In the genomic region with DNA sequence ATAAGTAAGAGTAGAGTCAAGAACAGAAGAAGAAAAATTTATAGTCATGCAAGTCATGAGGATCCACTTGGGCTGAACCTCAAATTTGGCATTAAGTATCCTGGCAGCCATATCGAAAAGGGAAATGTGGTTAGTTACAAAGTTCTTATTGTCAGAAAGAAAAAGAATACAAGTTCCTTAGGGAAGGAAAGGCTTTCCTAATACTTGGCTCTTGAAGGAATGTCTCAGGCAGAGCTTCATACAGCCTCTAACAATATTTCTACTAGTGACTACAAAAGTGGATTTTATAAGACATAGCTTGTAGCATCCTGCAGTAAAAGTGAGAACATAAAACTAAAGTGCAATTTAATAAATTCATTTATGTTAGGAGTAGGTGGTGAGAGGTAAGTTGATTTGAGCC, we compare ENCODE assay signal across 27 cellular contexts. TPM values are rescaled to one million over a fixed set of nuclear protein-coding genes. Genes with fewer than 3 reads are reported as not detected.
"Had no signal": no experiment of that assay in that cellular context is flagged by ENCODE, and none has a peak within 500 bp of the region (broad histone marks: within the 10 kb centered on the region; RNA-seq: fewer than 3 reads in every experiment).

No MANE protein-coding gene starts in this region.

- DNase-seq: activated B cell treated with CpG ODN at 0.5 μM for 24 hours; activated CD4-positive, alpha-beta T cell treated with anti-CD3 and anti-CD28 coated beads for 1 hour; activated CD4-positive, alpha-beta T cell treated with anti-CD3 and anti-CD28 coated beads, Interleukin-2, amount 10 ng/mL, durations not matched to agents 24 days and 14 days; activated CD4-positive, alpha-beta T cell treated with anti-CD3 and anti-CD28 coated beads, Interleukin-2, amount 50 U/mL, for 48 hours; activated CD8-positive, alpha-beta memory T cell treated with anti-CD3 and anti-CD28 coated beads, Interleukin-2, amount 10 ng/mL, durations not matched to agents 7 days and 5 days; activated effector memory CD4-positive, alpha-beta T cell treated with Interleukin-2 at 50 U/mL for 16 hours; activated naive CD4-positive, alpha-beta T cell treated with Interleukin-2 at 50 U/mL for 16 hours; activated naive CD8-positive, alpha-beta T cell treated with anti-CD3 and anti-CD28 coated beads, Interleukin-2, amount 50 U/mL, for 24 hours; activated T-cell treated with anti-CD3 and anti-CD28 coated beads, Interleukin-2, amount 50 U/mL, for 24 hours; amniotic stem cell; Karpas-422; MM.1S; NCI-H1105; NCI-H1436; NCI-H1694 treated with DMSO at 0.1 percent for 48 hours; NCI-H2029 treated with DMSO at 0.1 percent for 48 hours; NCI-H510A treated with DMSO at 0.1 percent for 48 hours; NCI-H69; Peyer's patch; SIG-M5; T-helper 17 cell; T-helper 9 cell had no signal

- H3K27me3 ChIP-seq: Peyer's patch had no signal

- H3K4me3 ChIP-seq: K562, Peyer's patch had no signal

- ATAC-seq: activated CD8-positive, alpha-beta memory T cell treated with anti-CD3 and anti-CD28 coated beads, Interleukin-2, amount 10 ng/mL, durations not matched to agents 7 days and 5 days; activated naive CD4-positive, alpha-beta T cell treated with anti-CD3 and anti-CD28 coated beads, Interleukin-2, amount 50 U/mL, for 72 hours; activated naive CD8-positive, alpha-beta T cell treated with anti-CD3 and anti-CD28 coated beads, Interleukin-2, amount 50 U/mL, for 24 hours; K562; T-helper 17 cell had no signal

- H3K9me3 ChIP-seq: Peyer's patch had no signal

- H3K27ac ChIP-seq: RWPE1 had no signal

- H3K4me1 ChIP-seq: Peyer's patch had no signal

RNA-seq across cellular contexts. Expression of gene TMEM252, which starts 45.4 kb away (rescaled TPM):
- total RNA-seq: activated B cell treated with CpG ODN at 0.5 μM for 24 hours; activated CD4-positive, alpha-beta T cell treated with anti-CD3 and anti-CD28 coated beads, Interleukin-2, amount 10 ng/mL, durations not matched to agents 24 days and 14 days; activated CD8-positive, alpha-beta memory T cell treated with anti-CD3 and anti-CD28 coated beads, Interleukin-2, amount 10 ng/mL, durations not matched to agents 7 days and 5 days; activated naive CD4-positive, alpha-beta T cell treated with anti-CD3 and anti-CD28 coated beads, Interleukin-2, amount 50 U/mL, for 72 hours; activated T-helper 1 cell treated with anti-CD3 and anti-CD28 coated beads, Interleukin-12 subunit alpha, Interleukin-12 subunit beta, Interleukin-2, Interleukin-4 antibody, amounts not matched to agents 30 ng/mL and 10 ng/mL and 1 ng/mL, durations not matched to agents 14 hours and 24 hours and 36 hours; astrocyte; K562; T-helper 17 cell had no signal
